In genomic region chrX:68792083-68792482, GRCh38 we compare ENCODE assay signal across 1 cellular context.
TF ChIP-seq lines count a peak whose summit lies in the region.

No MANE protein-coding gene starts in this region.

TF ChIP-seq in A549, 52 proteins besides CTCF, POLR2A, EP300 and RAD21 (continued from another document):
- TF ChIP-seq REST (IDR thresholded peaks at IDR 0.05), result no peak
- TF ChIP-seq JUNB (IDR thresholded peaks at IDR 0.05), result no peak
- TF ChIP-seq RFX5 (IDR thresholded peaks at IDR 0.05), result no peak
- TF ChIP-seq HOXA7 (CRISPR knock-in tag; IDR thresholded peaks at IDR 0.05), result no peak
- TF ChIP-seq NR3C1 (IDR thresholded peaks at IDR 0.05), result no peak
- TF ChIP-seq CBX2 (IDR thresholded peaks at IDR 0.05; ENCODE audit: borderline replicate concordance, low read depth), result no peak
- no peak for TF ChIP-seq PHF8 (IDR thresholded peaks at IDR 0.05; ENCODE audit: borderline replicate concordance, low read depth)
- no peak for TF ChIP-seq ZNF302 (CRISPR knock-in tag; IDR thresholded peaks at IDR 0.05)
